Comparison of ENCODE assay signal across 1 cellular context in the genomic region with DNA sequence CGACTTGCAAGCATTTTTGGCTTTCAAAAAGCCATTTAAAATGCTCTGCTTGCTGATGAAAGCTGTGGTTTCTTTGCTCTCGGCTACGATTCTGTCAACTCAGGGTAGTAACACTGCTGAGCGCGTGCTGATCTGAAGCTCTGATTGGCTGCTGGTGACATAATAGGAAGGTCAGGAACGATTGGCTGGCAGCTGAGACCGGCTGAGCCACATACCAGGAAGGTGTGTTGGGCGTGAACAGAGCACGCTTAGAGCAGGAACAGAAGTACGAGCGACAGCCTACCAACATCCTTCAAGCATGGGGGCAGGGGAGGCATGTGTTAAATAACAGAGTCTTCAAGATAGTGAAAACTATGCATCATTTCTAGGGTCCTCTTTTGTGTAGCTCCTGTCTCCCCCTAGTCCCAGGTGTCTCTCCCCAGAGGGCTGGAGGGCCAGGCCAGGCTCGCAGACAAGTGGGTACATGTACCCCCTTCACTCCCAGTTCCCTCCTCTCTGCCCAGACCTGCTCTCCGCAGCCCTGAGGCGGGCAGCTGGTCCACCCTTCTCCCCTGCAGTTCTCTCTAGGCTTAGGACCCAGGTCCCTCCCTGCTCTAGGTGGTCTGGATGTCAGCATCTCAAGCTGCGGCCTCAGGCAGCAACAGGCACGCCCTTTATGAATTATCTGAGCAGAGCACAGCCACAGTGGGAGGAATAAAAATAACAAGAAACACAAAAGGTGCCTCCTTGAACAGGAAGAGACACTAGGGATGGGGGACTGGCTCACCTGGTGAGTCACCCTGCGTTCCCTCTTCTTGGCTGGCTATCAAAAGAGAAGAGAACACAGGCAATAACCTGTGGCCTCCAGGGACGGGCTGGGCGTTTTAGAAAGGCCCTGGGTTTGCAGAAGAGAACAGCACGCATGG.
TF ChIP-seq lines count a peak whose summit lies in the region.

No MANE protein-coding gene starts in this region.

TF ChIP-seq in GM12878, 131 proteins besides CTCF, POLR2A, EP300 and RAD21 (continued from another document):
- TF ChIP-seq RFX5 (IDR thresholded peaks at IDR 0.05; ENCODE audit: low read depth, low read length) (peak; percentile 90), CEBPB (IDR thresholded peaks at IDR 0.05; ENCODE audit: borderline replicate concordance in 1 of 2, low read depth in 2 of 2, low read length in 2 of 2) (no peak), ZSCAN29 (IDR thresholded peaks at IDR 0.05) (no peak), RUNX3 (IDR thresholded peaks at IDR 0.05; ENCODE audit: low read length) (peak; percentile 69), SIN3A (IDR thresholded peaks at IDR 0.05; ENCODE audit: low read depth, low read length) (0 out of 2 replicates have a peak, but pooled peaks have one; percentile 46)
